Comparison of ENCODE assay signal across 10 cellular contexts in the genomic region with DNA sequence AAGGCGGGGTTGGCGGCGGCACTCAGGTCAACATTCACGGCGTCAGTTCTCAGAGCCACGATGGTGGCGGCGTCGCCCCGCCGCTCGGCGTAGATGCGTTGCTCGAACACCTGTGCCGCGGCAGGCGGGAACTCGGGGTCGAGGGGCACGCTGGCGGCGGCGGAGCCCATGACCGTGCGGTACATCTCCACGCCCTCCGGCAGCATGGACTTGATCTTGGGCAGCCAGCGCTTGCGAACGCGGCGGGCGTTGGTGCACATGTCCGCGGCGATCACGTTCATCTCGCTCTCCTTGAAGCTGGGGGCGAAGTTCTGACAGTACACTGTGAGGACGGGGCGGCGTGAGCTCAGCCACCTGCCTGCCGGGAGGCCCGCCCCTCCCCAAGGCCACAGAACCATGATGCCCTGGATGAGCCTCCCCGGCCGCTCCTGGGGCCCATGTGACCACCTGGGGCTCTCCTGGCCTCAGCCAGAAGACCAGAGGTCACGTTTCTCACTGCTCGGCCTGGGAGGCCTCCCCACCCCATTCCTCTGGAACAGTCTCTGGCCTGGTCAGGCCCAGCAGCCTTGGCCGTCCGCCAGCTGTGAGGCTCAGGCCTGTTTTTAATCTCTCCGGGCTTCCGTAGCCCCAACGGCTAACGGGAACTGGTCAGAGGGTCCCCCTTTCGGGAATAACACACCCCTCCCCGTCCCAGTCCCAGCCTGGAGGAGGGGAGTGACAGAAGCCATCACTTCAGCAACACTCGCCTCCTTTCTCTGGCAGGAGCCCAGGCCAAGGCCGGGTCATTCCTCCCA. TPM values are rescaled to one million over a fixed set of nuclear protein-coding genes. Genes with fewer than 3 reads are reported as not detected.
A peak's percentile ranks its signal among the peaks of the same experiment; 100 is the strongest.
DNase-seq lines count a peak whose midpoint lies in the region; ATAC-seq and TF ChIP-seq lines count a peak whose summit lies in the region.
"Had no signal": no experiment of that assay in that cellular context is flagged by ENCODE, and none has a peak within 500 bp of the region (broad histone marks: within the 10 kb centered on the region; RNA-seq: fewer than 3 reads in every experiment).

No MANE protein-coding gene starts in this region.

- H3K27ac ChIP-seq in ovary = peak overlapping the region; percentile 79 to 83

- peak; percentile 35 for DNase-seq in AG09319 (ENCODE audit: extremely low read depth, low read depth)
- DNase-seq in WTC11 (ENCODE audit: low spot score) = peak; percentile 25
- peak; percentile 93 for DNase-seq in Right ventricle myocardium inferior (ENCODE audit: missing footprints)
- peak; percentile 86 to 94 (median 93) for DNase-seq in ovary
- no peak for DNase-seq in NCI-H1105 treated with DMSO at 0.1 percent for 48 hours (lab: John Stamatoyannopoulos, UW)
- DNase-seq in H4 (ENCODE audit: low spot score) = no peak
- DNase-seq in D341Med (ENCODE audit: low spot score) = no peak
- DNase-seq in epidermal melanocyte (ENCODE audit: insufficient read length, low spot score) = no peak

- no peak overlapping the region for H3K4me3 ChIP-seq in ovary

- no peaks in the 10 kb centered on the region for H3K36me3 Mint-ChIP-seq in WTC11
- H3K36me3 Mint-ChIP-seq: memory B cell had no signal

- no peaks in the 10 kb centered on the region for H3K9me3 ChIP-seq in ovary

- no peak for TF ChIP-seq POLR2A in ovary (IDR thresholded peaks at IDR 0.05)

- CTCF ChIA-PET in WTC11 (lab: Charles Lee) = interaction anchor here (0.7 to 1.4 kb wide), 5 partner anchors 13 to 158 kb away, joined by 3 to 6 read pairs (median 4); no protein-coding TSS in a partner anchor

- H3K9me3 Mint-ChIP-seq in WTC11 = no peaks in the 10 kb centered on the region
- H3K9me3 Mint-ChIP-seq: memory B cell had no signal

- POLR2A ChIA-PET in WTC11 (lab: Charles Lee) = no interaction called here

- intact Hi-C loops in Right ventricle myocardium inferior (cut with DNase I) = no loop called here
- intact Hi-C loops in ovary (cut with DNase I) = no loop called here

- TF ChIP-seq CTCF in AG09319 (IDR thresholded peaks at IDR 0.05; ENCODE audit: low read depth, low read length) (no peak), WTC11 (IDR thresholded peaks at IDR 0.05) (no peak), ovary (IDR thresholded peaks at IDR 0.05) (no peak)

- no peaks in the 10 kb centered on the region for H3K27me3 Mint-ChIP-seq in WTC11 (ENCODE audit: low read depth)

- peaks cover 9% of the 10 kb centered on the region for H3K4me1 ChIP-seq in ovary (ENCODE audit: insufficient read depth)

- WGBS in ovary, 3 donors = 60 to 67% (median 60%) methylated on average over 55 to 59 of the region's 59 CpGs

- no peaks in the 10 kb centered on the region for H3K36me3 ChIP-seq in ovary

- no peak for ATAC-seq in WTC11
- ATAC-seq in Right ventricle myocardium inferior = peak; percentile 81
- ATAC-seq: Panc1 had no signal

- H3K27me3 ChIP-seq in ovary = no peaks in the 10 kb centered on the region

- TF ChIP-seq EP300 in ovary (IDR thresholded peaks at IDR 0.05) = peak; percentile 52

- no peak overlapping the region for H3K4me3 Mint-ChIP-seq in WTC11
- H3K4me3 Mint-ChIP-seq: memory B cell had no signal

- H3K4me1 Mint-ChIP-seq in WTC11 = peaks cover 38% of the 10 kb centered on the region
- H3K4me1 Mint-ChIP-seq: memory B cell had no signal

- H3K27ac Mint-ChIP-seq in WTC11 = no peak overlapping the region
- H3K27ac Mint-ChIP-seq: memory B cell had no signal

TF ChIP-seq in WTC11, 78 proteins besides CTCF, POLR2A, EP300 and RAD21:
- TF ChIP-seq GABPB1 (CRISPR knock-in tag; IDR thresholded peaks at IDR 0.05) (peak; percentile 65), FOXP1 (CRISPR knock-in tag; IDR thresholded peaks at IDR 0.05; ENCODE audit: borderline replicate concordance) (peak; percentile 57; the same call in 1 of the 2 replicates), NFE2L1 (CRISPR knock-in tag; IDR thresholded peaks at IDR 0.05) (0 out of 2 replicates have a peak, but pooled peaks have one; percentile 44), ZNF219 (CRISPR knock-in tag; IDR thresholded peaks at IDR 0.05; ENCODE audit: borderline replicate concordance) (no peak)
- TF ChIP-seq, protein P1, sequence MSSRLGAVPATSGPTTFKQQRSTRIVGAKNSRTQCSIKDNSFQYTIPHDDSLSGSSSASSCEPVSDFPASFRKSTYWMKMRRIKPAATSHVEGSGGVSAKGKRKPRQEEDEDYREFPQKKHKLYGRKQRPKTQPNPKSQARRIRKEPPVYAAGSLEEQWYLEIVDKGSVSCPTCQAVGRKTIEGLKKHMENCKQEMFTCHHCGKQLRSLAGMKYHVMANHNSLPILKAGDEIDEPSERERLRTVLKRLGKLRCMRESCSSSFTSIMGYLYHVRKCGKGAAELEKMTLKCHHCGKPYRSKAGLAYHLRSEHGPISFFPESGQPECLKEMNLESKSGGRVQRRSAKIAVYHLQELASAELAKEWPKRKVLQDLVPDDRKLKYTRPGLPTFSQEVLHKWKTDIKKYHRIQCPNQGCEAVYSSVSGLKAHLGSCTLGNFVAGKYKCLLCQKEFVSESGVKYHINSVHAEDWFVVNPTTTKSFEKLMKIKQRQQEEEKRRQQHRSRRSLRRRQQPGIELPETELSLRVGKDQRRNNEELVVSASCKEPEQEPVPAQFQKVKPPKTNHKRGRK (CRISPR knock-in tag; IDR thresholded peaks at IDR 0.05; ENCODE audit: borderline replicate concordance) = no peak
- TF ChIP-seq, protein P2, sequence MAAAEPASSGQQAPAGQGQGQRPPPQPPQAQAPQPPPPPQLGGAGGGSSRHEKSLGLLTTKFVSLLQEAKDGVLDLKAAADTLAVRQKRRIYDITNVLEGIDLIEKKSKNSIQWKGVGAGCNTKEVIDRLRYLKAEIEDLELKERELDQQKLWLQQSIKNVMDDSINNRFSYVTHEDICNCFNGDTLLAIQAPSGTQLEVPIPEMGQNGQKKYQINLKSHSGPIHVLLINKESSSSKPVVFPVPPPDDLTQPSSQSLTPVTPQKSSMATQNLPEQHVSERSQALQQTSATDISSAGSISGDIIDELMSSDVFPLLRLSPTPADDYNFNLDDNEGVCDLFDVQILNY (CRISPR knock-in tag; IDR thresholded peaks at IDR 0.05) = 0 out of 2 replicates have a peak, but pooled peaks have one; percentile 48
- TF ChIP-seq, protein P3, sequence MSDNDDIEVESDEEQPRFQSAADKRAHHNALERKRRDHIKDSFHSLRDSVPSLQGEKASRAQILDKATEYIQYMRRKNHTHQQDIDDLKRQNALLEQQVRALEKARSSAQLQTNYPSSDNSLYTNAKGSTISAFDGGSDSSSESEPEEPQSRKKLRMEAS (CRISPR knock-in tag; IDR thresholded peaks at IDR 0.05) = peak; percentile 49; the same call in 1 of the 2 replicates
- TF ChIP-seq, protein P4, sequence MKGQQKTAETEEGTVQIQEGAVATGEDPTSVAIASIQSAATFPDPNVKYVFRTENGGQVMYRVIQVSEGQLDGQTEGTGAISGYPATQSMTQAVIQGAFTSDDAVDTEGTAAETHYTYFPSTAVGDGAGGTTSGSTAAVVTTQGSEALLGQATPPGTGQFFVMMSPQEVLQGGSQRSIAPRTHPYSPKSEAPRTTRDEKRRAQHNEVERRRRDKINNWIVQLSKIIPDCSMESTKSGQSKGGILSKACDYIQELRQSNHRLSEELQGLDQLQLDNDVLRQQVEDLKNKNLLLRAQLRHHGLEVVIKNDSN (CRISPR knock-in tag; IDR thresholded peaks at IDR 0.05) = peak; percentile 29; the same call in 1 of the 2 replicates
- TF ChIP-seq, protein P5, sequence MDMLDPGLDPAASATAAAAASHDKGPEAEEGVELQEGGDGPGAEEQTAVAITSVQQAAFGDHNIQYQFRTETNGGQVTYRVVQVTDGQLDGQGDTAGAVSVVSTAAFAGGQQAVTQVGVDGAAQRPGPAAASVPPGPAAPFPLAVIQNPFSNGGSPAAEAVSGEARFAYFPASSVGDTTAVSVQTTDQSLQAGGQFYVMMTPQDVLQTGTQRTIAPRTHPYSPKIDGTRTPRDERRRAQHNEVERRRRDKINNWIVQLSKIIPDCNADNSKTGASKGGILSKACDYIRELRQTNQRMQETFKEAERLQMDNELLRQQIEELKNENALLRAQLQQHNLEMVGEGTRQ (CRISPR knock-in tag; IDR thresholded peaks at IDR 0.05) = peak; percentile 60
TF ChIP-seq in WTC11: peak in this region for 7.

RNA-seq across cellular contexts. Expression of a gene that starts 50.7 kb away (rescaled TPM):
- total RNA-seq in WTC11 (2021) (46.4 to 55.6 TPM (median 53.3 TPM) in 3 replicates), Right ventricle myocardium inferior (119 TPM), ovary (10 to 100 TPM; 29.4 to 42.0 (median 34.9) TPM)
- polyA plus RNA-seq in ovary = 10 to 100 TPM; 19.7 to 33.3 TPM
- total RNA-seq in H4 (2014; rRNA removed; shearing (Covaris generic)) = 35.2 and 41.3 TPM in 2 replicates

Comparison
In these comparisons a context has a peak if more than half of its experiments do, and no peak if none do; other contexts are left out.
1. DNase-seq: peak in AG09319 (single experiment), WTC11 (single experiment), Right ventricle myocardium inferior (single experiment) and ovary (5 of 5); none in NCI-H1105 treated with DMSO at 0.1 percent for 48 hours (single experiment), H4 (single experiment), D341Med (single experiment) and epidermal melanocyte (single experiment).